Comparison of ENCODE assay signal across 8 cellular contexts in the genomic region with DNA sequence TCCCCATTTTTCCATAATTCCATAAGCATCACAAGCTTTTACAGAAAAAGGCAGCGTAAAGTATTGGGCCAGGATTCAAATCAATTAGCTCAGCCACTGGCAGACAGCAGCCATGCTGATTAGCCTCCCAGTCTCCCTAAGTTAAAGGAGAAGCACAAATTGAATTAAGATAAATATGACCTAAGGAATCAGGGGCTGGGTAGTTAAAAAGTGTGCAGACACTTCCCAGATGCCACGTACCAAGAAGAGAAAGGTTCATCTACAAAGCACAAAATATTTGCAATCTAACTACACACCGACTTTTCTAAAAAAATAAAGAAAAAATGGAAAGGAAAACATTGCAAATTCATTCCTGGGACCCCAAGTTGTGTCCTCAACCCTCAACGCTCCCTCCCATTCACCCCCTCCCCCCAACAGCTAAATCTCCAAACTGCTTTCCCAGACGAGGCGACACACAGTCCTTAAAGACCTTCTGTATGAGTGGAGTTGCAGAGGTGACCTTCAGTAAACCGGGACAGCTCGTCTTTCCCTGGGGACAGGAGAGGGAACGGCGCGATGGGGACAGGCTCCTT. TPM values are rescaled to one million over a fixed set of nuclear protein-coding genes. Genes with fewer than 3 reads are reported as not detected.
A peak's percentile ranks its signal among the peaks of the same experiment; 100 is the strongest.
DNase-seq lines count a peak whose midpoint lies in the region; ATAC-seq, FAIRE-seq and TF ChIP-seq lines count a peak whose summit lies in the region.

No MANE protein-coding gene starts in this region.

- H3K9me3 ChIP-seq in A673 (ENCODE audit: low read depth, low read length, poor library complexity, severe bottlenecking), result no peaks in the 10 kb centered on the region
- no peaks in the 10 kb centered on the region for H3K9me3 ChIP-seq in H9 (ENCODE audit: control insufficient read depth, low read depth, low read length)
- H3K9me3 ChIP-seq in iPS-20b (ENCODE audit: insufficient read depth, low read depth, low read length), result no peaks in the 10 kb centered on the region
- no peaks in the 10 kb centered on the region for H3K9me3 ChIP-seq in stomach smooth muscle (ENCODE audit: control insufficient read depth in 2 of 2, low read length in 2 of 2)

- peaks cover 6% of the 10 kb centered on the region for H3K23me2 ChIP-seq in H9 (ENCODE audit: insufficient read length, low read depth, low read length, poor library complexity, severe bottlenecking)

- H4K5ac ChIP-seq in H9 (ENCODE audit: insufficient read length, low read depth, low read length), result peak overlapping the region; percentile 63

- no peak for FAIRE-seq in RCC 7860 (lab: Jason Lieb, UNC)

- peaks cover 3% of the 10 kb centered on the region for H3K36me3 ChIP-seq in A673 (ENCODE audit: insufficient read depth, low read length, poor library complexity, severe bottlenecking)
- peaks cover 23% of the 10 kb centered on the region for H3K36me3 ChIP-seq in iPS-20b (ENCODE audit: insufficient read depth, low read depth, low read length)
- peaks cover 0 to 4% of the 10 kb centered on the region in 2 donors for H3K36me3 ChIP-seq in stomach smooth muscle (ENCODE audit: control insufficient read depth in 2 of 2, insufficient read depth in 2 of 2, low read length in 2 of 2)

- H2BK20ac ChIP-seq in H9 (ENCODE audit: low read depth, low read length, poor library complexity, severe bottlenecking), result no peak overlapping the region

- H3K27ac Mint-ChIP-seq in H9, result peak overlapping the region; percentile 92 to 99 (median 98); a peak in 5 of 7 replicates
- peak overlapping the region; percentile 96 for H3K27ac Mint-ChIP-seq in activated T-helper 2 cell treated with anti-CD3 and anti-CD28 coated beads, Interferon-gamma antibody, Interleukin-2, Interleukin-4, amounts not matched to agents 10 μg/mL and 5 μg/mL and 100 μg/mL, durations not matched to agents 14 hours and 24 hours and 36 hours

- no peaks in the 10 kb centered on the region for H3K79me1 ChIP-seq in H9 (ENCODE audit: insufficient read depth, low read depth, low read length, poor library complexity, severe bottlenecking)

- H3K9ac ChIP-seq in H9 (ENCODE audit: extremely low read depth, insufficient read length, low read length) (peak overlapping the region; percentile 91), iPS-20b (ENCODE audit: low read depth, low read length) (peak overlapping the region; percentile 93), stomach smooth muscle (ENCODE audit: low read length in 2 of 2) (peak overlapping the region; percentile 63 to 81)

- no peak overlapping the region for H2BK12ac ChIP-seq in H9 (ENCODE audit: insufficient read length, low read depth, low read length)

- no peak overlapping the region for H2AK5ac ChIP-seq in H9 (ENCODE audit: insufficient read length, low read length)

- H3K9me3 Mint-ChIP-seq in H9, result no peaks in the 10 kb centered on the region
- H3K9me3 Mint-ChIP-seq in activated T-helper 2 cell treated with anti-CD3 and anti-CD28 coated beads, Interferon-gamma antibody, Interleukin-2, Interleukin-4, amounts not matched to agents 10 μg/mL and 5 μg/mL and 100 μg/mL, durations not matched to agents 14 hours and 24 hours and 36 hours, result no peaks in the 10 kb centered on the region

- no CpG with 5 or more reads among the region's 11 CpGs for WGBS in H9 (ENCODE audit: extremely low coverage, insufficient read length, low lambda C conversion rate)

- H3K4me3 ChIP-seq in A673 (ENCODE audit: low read depth, low read length, poor library complexity, severe bottlenecking) (peak overlapping the region; percentile 66), iPS-20b (ENCODE audit: low read length) (peak overlapping the region; percentile 97), stomach smooth muscle (ENCODE audit: low read length in 2 of 2) (peak overlapping the region; percentile 61 to 89)

- H3K79me2 ChIP-seq in H9 (ENCODE audit: insufficient read depth, low read length), result peaks cover 33% of the 10 kb centered on the region

- H2AFZ ChIP-seq in H9 (ENCODE audit: low read length), result no peak overlapping the region

- TSS peak; percentile 83 for BruUV-seq in A673 (replicated peaks; lab: Mats Ljungman, UMichigan)

- no peak overlapping the region for H2BK5ac ChIP-seq in H9 (ENCODE audit: insufficient read length, low read length)

- DNase-seq in A673 (ENCODE audit: low spot score), result peak; percentile 1
- no peak for DNase-seq in H9
- DNase-seq in activated T-helper 2 cell treated with anti-CD3 and anti-CD28 coated beads, Interferon-gamma antibody, Interleukin-2, Interleukin-4, amounts not matched to agents 10 μg/mL and 5 μg/mL and 100 μg/mL, durations not matched to agents 14 hours and 24 hours and 36 hours (ENCODE audit: low spot score), result no peak
- no peak for DNase-seq in RCC 7860 (ENCODE audit: low spot score)
- no peak for DNase-seq in effector CD4-positive, alpha-beta T cell

- no peaks in the 10 kb centered on the region for H4K20me1 ChIP-seq in H9 (ENCODE audit: control insufficient read depth, insufficient read depth, insufficient read length)

- H4K91ac ChIP-seq in H9 (ENCODE audit: insufficient read length, low read depth, low read length), result no peak overlapping the region

- H3K4me2 ChIP-seq in H9 (ENCODE audit: insufficient read depth, insufficient read length, low read length), result peak overlapping the region; percentile 90

- peaks cover 17 to 22% of the 10 kb centered on the region in 2 experiments for H3K4me1 Mint-ChIP-seq in H9
- peaks cover 43% of the 10 kb centered on the region for H3K4me1 Mint-ChIP-seq in activated T-helper 2 cell treated with anti-CD3 and anti-CD28 coated beads, Interferon-gamma antibody, Interleukin-2, Interleukin-4, amounts not matched to agents 10 μg/mL and 5 μg/mL and 100 μg/mL, durations not matched to agents 14 hours and 24 hours and 36 hours (ENCODE audit: low read depth)

- peak overlapping the region; percentile 87 for H3K18ac ChIP-seq in H9 (ENCODE audit: insufficient read length, low read depth, low read length)

- no peaks in the 10 kb centered on the region for H3K4me1 ChIP-seq in A673 (ENCODE audit: insufficient read depth, low read length, poor library complexity, severe bottlenecking)
- H3K4me1 ChIP-seq in H9 (ENCODE audit: insufficient read depth, low read length), result 0 out of 2 replicates have a peak, but pooled peaks cover 3% of the 10 kb centered on the region
- H3K4me1 ChIP-seq in iPS-20b (ENCODE audit: insufficient read depth, low read length), result peaks cover 10% of the 10 kb centered on the region
- peaks cover 21% of the 10 kb centered on the region for H3K4me1 ChIP-seq in stomach smooth muscle (ENCODE audit: control insufficient read depth, insufficient read depth, low read length)

- no peak for TF ChIP-seq CTCF in A673 (conservative IDR thresholded peaks at IDR 0.05; ENCODE audit: low read depth, low read length)
- no peak for TF ChIP-seq CTCF in H9 (conservative IDR thresholded peaks at IDR 0.05)

- POLR2A ChIA-PET in A673 (lab: Charles Lee; ENCODE audit: low non-redundant PET), result no interaction called here

- H3K27ac ChIP-seq in A673 (ENCODE audit: low read depth, low read length, poor library complexity, severe bottlenecking) (peak overlapping the region; percentile 82), H9 (ENCODE audit: insufficient read length, low read depth, low read length) (no peak overlapping the region), iPS-20b (ENCODE audit: low read length) (peak overlapping the region; percentile 47), stomach smooth muscle (ENCODE audit: low read length) (peak overlapping the region; percentile 73)

- intact Hi-C loops in A673 (cut with micrococcal nuclease; ENCODE audit: unreplicated experiment), result loop anchor here (10.0 kb wide), 1 partner anchor 134 kb away; no protein-coding TSS in a partner anchor
- intact Hi-C loops in activated T-helper 2 cell treated with anti-CD3 and anti-CD28 coated beads, Interferon-gamma antibody, Interleukin-2, Interleukin-4, amounts not matched to agents 10 μg/mL and 5 μg/mL and 100 μg/mL, durations not matched to agents 14 hours and 24 hours and 36 hours (cut with micrococcal nuclease), result loop anchor here (2.0 to 5.0 kb wide), 2 partner anchors 101 to 134 kb away; no protein-coding TSS in a partner anchor

- no peak overlapping the region for H3T11ph ChIP-seq in H9 (ENCODE audit: low read length)

- no peak for ATAC-seq in HG02885 (IDR thresholded peaks at IDR 0.05; ENCODE audit: poor library complexity, unreplicated experiment)

- CTCF ChIA-PET in A673 (lab: Charles Lee), result no interaction called here

- no peaks in the 10 kb centered on the region for H3K27me3 Mint-ChIP-seq in H9 (ENCODE audit: low read depth)
- H3K27me3 Mint-ChIP-seq in activated T-helper 2 cell treated with anti-CD3 and anti-CD28 coated beads, Interferon-gamma antibody, Interleukin-2, Interleukin-4, amounts not matched to agents 10 μg/mL and 5 μg/mL and 100 μg/mL, durations not matched to agents 14 hours and 24 hours and 36 hours (ENCODE audit: low read depth), result no peaks in the 10 kb centered on the region

- H3K4me3 Mint-ChIP-seq in H9, result peak overlapping the region; percentile 96 to 99
- peak overlapping the region; percentile 92 for H3K4me3 Mint-ChIP-seq in activated T-helper 2 cell treated with anti-CD3 and anti-CD28 coated beads, Interferon-gamma antibody, Interleukin-2, Interleukin-4, amounts not matched to agents 10 μg/mL and 5 μg/mL and 100 μg/mL, durations not matched to agents 14 hours and 24 hours and 36 hours (ENCODE audit: low read depth)

- H3K56ac ChIP-seq in H9 (ENCODE audit: insufficient read length, low read depth, low read length), result no peak overlapping the region

- H3K36me3 Mint-ChIP-seq in H9 (ENCODE audit: insufficient read depth in 1 of 3, low read depth in 3 of 3), result peaks cover 16 to 30% (median 18%) of the 10 kb centered on the region in 3 experiments
- peaks cover 38% of the 10 kb centered on the region for H3K36me3 Mint-ChIP-seq in activated T-helper 2 cell treated with anti-CD3 and anti-CD28 coated beads, Interferon-gamma antibody, Interleukin-2, Interleukin-4, amounts not matched to agents 10 μg/mL and 5 μg/mL and 100 μg/mL, durations not matched to agents 14 hours and 24 hours and 36 hours (ENCODE audit: low read depth)

- H4K8ac ChIP-seq in H9 (replicated peaks; ENCODE audit: insufficient read length, low read depth, low read length), result no peak overlapping the region

- H3K23ac ChIP-seq in H9 (ENCODE audit: insufficient read length, low read depth, low read length), result no peak overlapping the region

- no peak overlapping the region for H2BK120ac ChIP-seq in H9 (ENCODE audit: low read depth, low read length, poor library complexity, severe bottlenecking)

- peak overlapping the region; percentile 95 for H3K14ac ChIP-seq in H9 (ENCODE audit: insufficient read depth, low read length)

- H3K4ac ChIP-seq in H9 (ENCODE audit: low read depth, low read length), result no peak overlapping the region; the same call in 1 of the 2 replicates

- H3K27me3 ChIP-seq in A673 (replicated peaks; ENCODE audit: insufficient read depth, low read depth, low read length, poor library complexity) (no peaks in the 10 kb centered on the region), H9 (ENCODE audit: insufficient read depth, low read length) (no peaks in the 10 kb centered on the region), iPS-20b (ENCODE audit: insufficient read depth, low read length) (no peaks in the 10 kb centered on the region), stomach smooth muscle (ENCODE audit: control insufficient read depth in 1 of 2, insufficient read depth in 2 of 2, low read length in 2 of 2) (no peaks in the 10 kb centered on the region)

- H2BK15ac ChIP-seq in H9 (ENCODE audit: low read depth, low read length), result no peak overlapping the region

RNA-seq across cellular contexts. Expression of gene GRSF1, which starts 1.2 kb away (rescaled TPM):
- total RNA-seq in A673 (2021), result 58.5 and 63.2 TPM in 2 replicates
- 103 and 108 TPM in 2 replicates for total RNA-seq in H9 (2021)
- total RNA-seq in activated T-helper 2 cell treated with anti-CD3 and anti-CD28 coated beads, Interferon-gamma antibody, Interleukin-2, Interleukin-4, amounts not matched to agents 10 μg/mL and 5 μg/mL and 100 μg/mL, durations not matched to agents 14 hours and 24 hours and 36 hours, result 120 and 121 TPM in 2 replicates
